ENCODE assay signal across 18 cellular contexts in the genomic region with DNA sequence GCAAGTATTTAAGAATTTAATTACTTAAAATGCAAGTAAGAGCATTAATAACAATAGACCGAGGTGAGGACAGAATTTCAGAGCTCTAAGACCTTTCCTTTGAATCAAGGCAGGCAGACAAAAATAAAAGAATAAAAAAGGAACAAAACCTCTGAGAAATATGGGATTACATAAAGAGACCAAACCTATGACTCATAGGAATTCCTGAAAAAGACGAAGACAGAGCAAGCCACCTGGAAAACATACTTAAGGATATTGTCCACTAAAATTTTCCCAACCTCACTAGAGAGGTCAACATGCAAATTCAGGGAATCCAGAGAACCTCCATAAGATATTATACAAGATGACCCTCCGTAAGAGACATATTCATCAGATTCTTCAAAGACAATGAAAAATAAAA.
DNase-seq lines count a peak whose midpoint lies in the region; ATAC-seq and TF ChIP-seq lines count a peak whose summit lies in the region.
"Had no signal": no experiment of that assay in that cellular context is flagged by ENCODE, and none has a peak within 500 bp of the region (broad histone marks: within the 10 kb centered on the region; RNA-seq: fewer than 3 reads in every experiment).

No MANE protein-coding gene starts in this region.

- no peak overlapping the region for H3K4me3 Mint-ChIP-seq in CD8-positive, alpha-beta T cell
- H3K4me3 Mint-ChIP-seq: CD4-positive, CD25-positive, alpha-beta regulatory T cell; HFFc6; T-cell had no signal

- H2BK120ac ChIP-seq in IMR-90 (ENCODE audit: low read depth, low read length): no peak overlapping the region

- DNase-seq in AG10803 (ENCODE audit: low read depth) (peak; percentile 34), IMR-90 (peak; percentile 51), astrocyte of the hippocampus (ENCODE audit: low read depth, low spot score) (peak; percentile 37), glomerular visceral epithelial cell (ENCODE audit: extremely low spot score) (peak; percentile 21), GM20000 (ENCODE audit: low spot score) (no peak), NCI-H82 (lab: John Stamatoyannopoulos, UW) (no peak)
- DNase-seq in CD8-positive, alpha-beta T cell: no peak
- DNase-seq: ACHN; Calu3; CD4-positive, CD25-positive, alpha-beta regulatory T cell; DMS79; HFFc6; Kasumi-1; NCI-H2029; NCI-H510A treated with DMSO at 0.1 percent for 48 hours; T-cell had no signal

- no peaks in the 10 kb centered on the region for H3K27me3 Mint-ChIP-seq in CD8-positive, alpha-beta T cell (ENCODE audit: low read depth)
- H3K27me3 Mint-ChIP-seq: T-cell had no signal

- H4K20me1 ChIP-seq in IMR-90 (ENCODE audit: insufficient read depth, low read length): no peaks in the 10 kb centered on the region

- no peak overlapping the region for H3K14ac ChIP-seq in IMR-90 (replicated peaks; ENCODE audit: low read depth, low read length)

- no TSS peak for BruUV-seq in IMR-90 (replicated peaks; lab: Mats Ljungman, UMichigan)

- H2AK9ac ChIP-seq in IMR-90 (replicated peaks; ENCODE audit: low read depth, low read length, poor library complexity): no peak overlapping the region

- no peak overlapping the region for H2BK5ac ChIP-seq in IMR-90 (ENCODE audit: low read depth, low read length, poor library complexity, severe bottlenecking)

- no peak overlapping the region for H3K56ac ChIP-seq in IMR-90 (ENCODE audit: extremely low read depth, insufficient read depth, low read length)

- ATAC-seq in IMR-90 (ENCODE audit: low read depth) (no peak; the same call in 1 of the 2 replicates), HG03439 (IDR thresholded peaks at IDR 0.05; ENCODE audit: unreplicated experiment) (no peak)
- no peak for ATAC-seq in CD8-positive, alpha-beta T cell
- ATAC-seq: GM12878, T-cell had no signal

- H3K9me3 ChIP-seq in IMR-90 (ENCODE audit: control insufficient read depth, insufficient read depth, low read length): no peaks in the 10 kb centered on the region
- no peaks in the 10 kb centered on the region for H3K9me3 ChIP-seq in CD8-positive, alpha-beta T cell (ENCODE audit: low read length)

- no peaks in the 10 kb centered on the region for H3K79me1 ChIP-seq in IMR-90 (ENCODE audit: low read depth in 1 of 2, low read length in 2 of 2)

- H3K4ac ChIP-seq in IMR-90 (ENCODE audit: low read depth, low read length): no peak overlapping the region

- intact Hi-C loops in IMR-90 (cut with micrococcal nuclease): no loop called here
- intact Hi-C loops in CD8-positive, alpha-beta T cell (cut with DNase I, micrococcal nuclease): no loop called here

- no peak overlapping the region for H2BK20ac ChIP-seq in IMR-90 (ENCODE audit: low read depth, low read length)

- no CpG with 5 or more reads among the region's 3 CpGs for WGBS in IMR-90 (ENCODE audit: extremely low coverage in 2 of 2, insufficient read length in 1 of 2), 2 experiments

- no peak for TF ChIP-seq POLR2A in IMR-90 (IDR thresholded peaks at IDR 0.05; ENCODE audit: low read depth, low read length)

- no peak overlapping the region for H3K27ac Mint-ChIP-seq in CD8-positive, alpha-beta T cell
- H3K27ac Mint-ChIP-seq: CD4-positive, CD25-positive, alpha-beta regulatory T cell; HFFc6; T-cell had no signal

- H3K4me1 Mint-ChIP-seq in CD8-positive, alpha-beta T cell (ENCODE audit: low read depth): no peaks in the 10 kb centered on the region
- H3K4me1 Mint-ChIP-seq: CD4-positive, CD25-positive, alpha-beta regulatory T cell; T-cell had no signal

- H4K91ac ChIP-seq in IMR-90 (ENCODE audit: insufficient read depth, low read depth, low read length): no peak overlapping the region

- H2BK15ac ChIP-seq in IMR-90 (ENCODE audit: low read depth, low read length): no peak overlapping the region

- peaks cover 2% of the 10 kb centered on the region; the same call in 1 of the 2 replicates for H3K4me1 ChIP-seq in IMR-90 (ENCODE audit: control insufficient read depth, insufficient read depth, low read length)
- H3K4me1 ChIP-seq in CD8-positive, alpha-beta T cell (ENCODE audit: insufficient read depth, low read length): no peaks in the 10 kb centered on the region

- H3K4me3 ChIP-seq in AG10803 (ENCODE audit: low read length): no peak overlapping the region
- H3K4me3 ChIP-seq in IMR-90 (ENCODE audit: insufficient read depth, low read depth, low read length): no peak overlapping the region
- no peak overlapping the region for H3K4me3 ChIP-seq in CD8-positive, alpha-beta T cell (ENCODE audit: low read depth, low read length)
- H3K4me3 ChIP-seq: GM12878 had no signal

- no peak overlapping the region for H3K27ac ChIP-seq in IMR-90 (ENCODE audit: insufficient read depth, low read length)
- H3K27ac ChIP-seq in CD8-positive, alpha-beta T cell (ENCODE audit: low read depth, low read length): no peak overlapping the region

- TF ChIP-seq RAD21 in IMR-90 (IDR thresholded peaks at IDR 0.05; ENCODE audit: low read length): no peak

- no peak overlapping the region for H3K23ac ChIP-seq in IMR-90 (ENCODE audit: low read depth, low read length)

- no peaks in the 10 kb centered on the region for H3K27me3 ChIP-seq in IMR-90 (ENCODE audit: control insufficient read depth, insufficient read depth, low read length)
- no peaks in the 10 kb centered on the region for H3K27me3 ChIP-seq in CD8-positive, alpha-beta T cell (ENCODE audit: insufficient read depth, low read length)

- H3K9me1 ChIP-seq in IMR-90 (ENCODE audit: insufficient read depth, low read length): peaks cover 2% of the 10 kb centered on the region; the same call in 1 of the 2 replicates

- no peaks in the 10 kb centered on the region for H3K36me3 ChIP-seq in IMR-90 (ENCODE audit: control insufficient read depth, insufficient read depth, low read length)
- H3K36me3 ChIP-seq in CD8-positive, alpha-beta T cell (ENCODE audit: insufficient read depth, low read length): no peaks in the 10 kb centered on the region

- no peak overlapping the region for H4K8ac ChIP-seq in IMR-90 (ENCODE audit: low read depth in 2 of 2, low read length in 2 of 2)

- H3K4me2 ChIP-seq in IMR-90 (ENCODE audit: low read depth, low read length): no peak overlapping the region

- TF ChIP-seq CTCF in AG10803 (conservative IDR thresholded peaks at IDR 0.05; ENCODE audit: low read length): no peak
- TF ChIP-seq CTCF in IMR-90 (conservative IDR thresholded peaks at IDR 0.05; ENCODE audit: low read depth, low read length): no peak
- no peak for TF ChIP-seq CTCF in GM20000 (IDR thresholded peaks at IDR 0.05; ENCODE audit: extremely low read depth, missing control alignments)
- TF ChIP-seq CTCF in CD8-positive, alpha-beta T cell (IDR thresholded peaks at IDR 0.05): no peak

- dilution Hi-C loops in IMR-90 (cut with HindIII; ENCODE audit: low sequenced_read_pairs, unreplicated experiment): no loop called here

- no peak overlapping the region for H2AK5ac ChIP-seq in IMR-90 (ENCODE audit: low read depth, low read length)

- no peak overlapping the region for H3K9ac ChIP-seq in IMR-90 (ENCODE audit: low read depth, low read length)

- no peak overlapping the region for H4K5ac ChIP-seq in IMR-90 (ENCODE audit: low read depth, low read length)

- peaks cover 2% of the 10 kb centered on the region for H3K9me3 Mint-ChIP-seq in CD8-positive, alpha-beta T cell
- H3K9me3 Mint-ChIP-seq: HFFc6 had no signal

- CTCF ChIA-PET in IMR-90 (lab: Yijun Ruan, JAX): no interaction called here
- CTCF ChIA-PET in CD8-positive, alpha-beta T cell (lab: Charles Lee): no interaction called here

- no peaks in the 10 kb centered on the region for H3K36me3 Mint-ChIP-seq in CD8-positive, alpha-beta T cell
- H3K36me3 Mint-ChIP-seq: CD4-positive, CD25-positive, alpha-beta regulatory T cell; T-cell had no signal

- no peak overlapping the region for H2AFZ ChIP-seq in IMR-90 (replicated peaks; ENCODE audit: low read length, poor library complexity)

- no peak overlapping the region for H3K18ac ChIP-seq in IMR-90 (ENCODE audit: low read depth, low read length)

- POLR2A ChIA-PET in IMR-90 (lab: Charles Lee; ENCODE audit: unreplicated experiment): no interaction called here
- POLR2A ChIA-PET in CD8-positive, alpha-beta T cell (lab: Charles Lee): no interaction called here

- in situ Hi-C loops in IMR-90 (cut with MboI; ENCODE audit: low sequenced_read_pairs): loop anchor here (25.0 kb wide), 1 partner anchor 223 kb away; no protein-coding TSS in a partner anchor

TF ChIP-seq in IMR-90, 13 proteins besides CTCF, POLR2A, EP300 and RAD21:
- TF ChIP-seq FOS (IDR thresholded peaks at IDR 0.05; ENCODE audit: low read depth, low read length) (peak; percentile 15; the same call in 1 of the 2 replicates), CHD1 (IDR thresholded peaks at IDR 0.05; ENCODE audit: low read depth, low read length) (no peak), SMC3 (IDR thresholded peaks at IDR 0.05; ENCODE audit: low read depth, low read length) (no peak)
TF ChIP-seq in IMR-90: peak in this region for 1.

Comparison
In these comparisons a context has a peak if more than half of its experiments do, and no peak if none do; other contexts are left out.
1. DNase-seq: peak in AG10803 (single experiment), IMR-90 (single experiment), astrocyte of the hippocampus (single experiment) and glomerular visceral epithelial cell (single experiment); none in GM20000 (single experiment), CD8-positive, alpha-beta T cell (0 of 7) and NCI-H82 (single experiment).